Comparison of ENCODE assay signal across 10 cellular contexts in the genomic region with DNA sequence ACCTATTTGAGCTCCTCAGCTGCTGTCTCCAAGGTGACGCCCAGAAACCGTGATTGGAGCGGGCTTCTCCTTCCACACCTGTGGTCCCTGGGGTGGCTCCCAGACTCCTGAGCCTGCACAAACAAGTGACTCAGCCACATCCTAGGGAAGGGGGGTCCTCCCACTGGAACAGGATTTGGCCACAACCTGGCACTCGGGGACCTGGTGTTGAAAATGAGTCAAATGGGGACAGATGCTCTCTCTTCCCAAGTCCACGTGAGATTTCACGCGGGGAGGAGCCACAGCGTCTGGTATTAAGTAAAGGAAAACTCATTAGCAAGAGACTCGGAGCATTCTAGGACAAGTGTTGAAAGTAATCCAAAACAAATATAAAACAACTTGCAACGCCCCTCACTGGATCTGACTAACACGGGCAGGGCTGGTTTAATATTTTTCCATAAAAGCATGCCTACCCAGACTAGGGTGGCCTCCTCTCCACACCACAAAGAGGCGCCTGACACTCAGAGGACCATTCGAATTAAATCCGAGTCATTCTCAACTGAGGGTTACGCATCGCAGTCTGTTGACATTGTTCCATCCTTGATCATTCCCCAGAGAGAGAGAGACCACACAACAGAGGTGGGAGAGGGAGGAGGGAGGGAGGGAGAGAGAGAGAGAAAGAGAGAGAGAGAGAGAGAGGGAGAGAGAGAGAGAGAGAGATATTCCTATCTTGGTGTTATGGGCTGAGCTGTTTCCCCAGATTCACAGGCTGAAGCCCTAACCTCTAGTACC.
DNase-seq lines count a peak whose midpoint lies in the region; ATAC-seq and TF ChIP-seq lines count a peak whose summit lies in the region.
"Had no signal": no experiment of that assay in that cellular context is flagged by ENCODE, and none has a peak within 500 bp of the region (broad histone marks: within the 10 kb centered on the region; RNA-seq: fewer than 3 reads in every experiment).

No MANE protein-coding gene starts in this region.

- H3K9me3 ChIP-seq in mucosa of descending colon, result no peaks in the 10 kb centered on the region

- peak; percentile 86 for DNase-seq in AG04449 (ENCODE audit: low read depth, low spot score)
- peak; percentile 64 for DNase-seq in NCI-H1092 (lab: John Stamatoyannopoulos, UW)
- peak in 2 of 61 donors; percentile 21 to 27 for DNase-seq in caudate nucleus (lab: John Stamatoyannopoulos, UW)
- peak; percentile 67 to 74 (median 68) for DNase-seq in mucosa of descending colon
- no peak for DNase-seq in activated naive CD8-positive, alpha-beta T cell treated with anti-CD3 and anti-CD28 coated beads for 36 hours
- DNase-seq in erythroblast (lab: John Stamatoyannopoulos, UW), result no peak
- no peak for DNase-seq in NCI-H774 (lab: John Stamatoyannopoulos, UW)

- peaks cover 19% of the 10 kb centered on the region for H3K4me1 Mint-ChIP-seq in activated naive CD8-positive, alpha-beta T cell treated with anti-CD3 and anti-CD28 coated beads for 36 hours
- H3K4me1 Mint-ChIP-seq: central memory CD8-positive, alpha-beta T cell had no signal

- TF ChIP-seq CTCF in AG04449 (IDR thresholded peaks at IDR 0.05; ENCODE audit: insufficient read depth, low read length, missing control alignments), result no peak
- TF ChIP-seq CTCF in mucosa of descending colon (IDR thresholded peaks at IDR 0.05), result no peak

- H3K27me3 Mint-ChIP-seq in activated naive CD8-positive, alpha-beta T cell treated with anti-CD3 and anti-CD28 coated beads for 36 hours, result peaks cover 8% of the 10 kb centered on the region

- CTCF ChIA-PET in AG04449 (lab: Yijun Ruan, JAX), result interaction anchor here (0.9 to 3.0 kb wide), 5 partner anchors 11 to 51 kb away, joined by 3 to 12 read pairs (median 3); no protein-coding TSS in a partner anchor

- ATAC-seq in mucosa of descending colon (peak; percentile 74), GM18870 (IDR thresholded peaks at IDR 0.05; ENCODE audit: unreplicated experiment) (no peak)

- H3K27ac Mint-ChIP-seq in activated naive CD8-positive, alpha-beta T cell treated with anti-CD3 and anti-CD28 coated beads for 36 hours, result no peak overlapping the region
- H3K27ac Mint-ChIP-seq: IgD-negative memory B cell had no signal

- H3K27ac ChIP-seq in caudate nucleus (ENCODE audit: low read depth, low read length), result peak overlapping the region; percentile 28

- POLR2A ChIA-PET in AG04449 (lab: Yijun Ruan, JAX), result interaction anchor here (0.6 to 2.2 kb wide), 5 partner anchors 12 to 896 kb away, joined by 3 to 8 read pairs (median 3); a partner anchor contains a TSS

- H3K4me1 ChIP-seq in mucosa of descending colon (ENCODE audit: low read depth), result peaks cover 38% of the 10 kb centered on the region

- H3K4me3 ChIP-seq in AG04449 (ENCODE audit: low read depth, low read length), result no peak overlapping the region
- H3K4me3 ChIP-seq in mucosa of descending colon, result no peak overlapping the region

- no peaks in the 10 kb centered on the region for H3K36me3 Mint-ChIP-seq in activated naive CD8-positive, alpha-beta T cell treated with anti-CD3 and anti-CD28 coated beads for 36 hours
- H3K36me3 Mint-ChIP-seq: IgD-negative memory B cell had no signal

- no peaks in the 10 kb centered on the region for H3K36me3 ChIP-seq in mucosa of descending colon (ENCODE audit: low read depth)

- no peaks in the 10 kb centered on the region for H3K9me3 Mint-ChIP-seq in activated naive CD8-positive, alpha-beta T cell treated with anti-CD3 and anti-CD28 coated beads for 36 hours
- H3K9me3 Mint-ChIP-seq: central memory CD8-positive, alpha-beta T cell; IgD-negative memory B cell had no signal

- no peak for TF ChIP-seq POLR2A in erythroblast (IDR thresholded peaks at IDR 0.05; ENCODE audit: low read length)

- no peak overlapping the region for H3K4me3 Mint-ChIP-seq in activated naive CD8-positive, alpha-beta T cell treated with anti-CD3 and anti-CD28 coated beads for 36 hours
- H3K4me3 Mint-ChIP-seq: central memory CD8-positive, alpha-beta T cell; IgD-negative memory B cell had no signal

- intact Hi-C loops in mucosa of descending colon (cut with DNase I, micrococcal nuclease), result no loop called here

Comparison
In these comparisons a context has a peak if more than half of its experiments do, and no peak if none do; other contexts are left out.
1. DNase-seq: peak in AG04449 (single experiment), NCI-H1092 (single experiment) and mucosa of descending colon (3 of 3); none in activated naive CD8-positive, alpha-beta T cell treated with anti-CD3 and anti-CD28 coated beads for 36 hours (single experiment), erythroblast (0 of 2) and NCI-H774 (single experiment).